16 cellular contexts compared by ENCODE assay signal in the genomic region with DNA sequence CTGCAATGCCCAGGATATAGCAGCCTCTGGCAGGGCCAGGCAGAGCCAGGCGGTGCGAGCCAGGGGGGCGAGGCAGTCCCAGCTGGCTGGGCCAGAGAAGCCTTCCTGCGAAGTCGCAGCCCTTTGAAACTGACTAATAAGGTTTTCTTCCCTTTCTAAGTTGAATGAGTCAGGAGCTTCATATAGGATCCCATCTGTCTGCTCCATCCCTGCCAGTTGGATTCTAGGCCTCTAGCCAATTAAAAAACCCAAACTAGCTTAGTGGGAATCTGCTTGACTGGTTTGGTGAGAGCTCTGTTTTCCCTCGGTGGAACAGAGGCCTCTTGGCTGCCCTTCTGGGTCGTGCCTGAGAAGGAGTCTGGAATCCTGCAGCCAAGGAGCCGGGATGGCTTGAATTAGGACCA.
DNase-seq lines count a peak whose midpoint lies in the region; ATAC-seq and TF ChIP-seq lines count a peak whose summit lies in the region.
"Had no signal": no experiment of that assay in that cellular context is flagged by ENCODE, and none has a peak within 500 bp of the region (broad histone marks: within the 10 kb centered on the region; RNA-seq: fewer than 3 reads in every experiment).

No MANE protein-coding gene starts in this region.

- no peak overlapping the region for H3K4me3 Mint-ChIP-seq in T-cell
- H3K4me3 Mint-ChIP-seq: central memory CD8-positive, alpha-beta T cell; T-helper 2 cell treated with Interferon-gamma antibody and Interleukin-4, amounts not matched to agents 5 μg/mL and 100 μg/mL, for 36 hours had no signal

- in situ Hi-C loops in G401 (cut with HindIII; ENCODE audit: low sequenced_read_pairs): no loop called here

- POLR2A ChIA-PET in T-cell (lab: Charles Lee): no interaction called here

- CTCF ChIA-PET in T-cell (lab: Charles Lee): interaction anchor here in 1 of 2 donors (0.5 kb wide), 1 partner anchor 940 kb away, joined by 3 read pairs; no protein-coding TSS in a partner anchor

- DNase-seq in A172 (ENCODE audit: low spot score) (peak; percentile 31), G401 (ENCODE audit: low spot score) (peak; percentile 97), NCI-H524 treated with DMSO at 0.1 percent for 48 hours (lab: John Stamatoyannopoulos, UW) (peak; percentile 95), epithelial cell of esophagus (ENCODE audit: low read depth) (peak; percentile 52), T-cell (no peak), kidney glomerular epithelial cell (lab: John Stamatoyannopoulos, UW) (no peak), NCI-H2029 (lab: John Stamatoyannopoulos, UW) (no peak)
- DNase-seq: activated naive CD4-positive, alpha-beta T cell treated with Interleukin-2 at 50 U/mL for 16 hours; AML-193; esophagus squamous epithelium; GF-D8; stimulated activated CD8-positive, alpha-beta memory T cell treated with anti-CD3 and anti-CD28 coated beads, Interleukin-4, amount 100 ng/mL, for 48 hours had no signal

- peaks cover 41 to 54% of the 10 kb centered on the region in 2 donors for H3K27me3 Mint-ChIP-seq in T-cell

- no peaks in the 10 kb centered on the region for H3K36me3 Mint-ChIP-seq in T-cell

- ATAC-seq in T-cell (replicated peaks in 1 of 4) (no peak), GM18870 (IDR thresholded peaks at IDR 0.05; ENCODE audit: unreplicated experiment) (no peak)

- no peaks in the 10 kb centered on the region for H3K9me3 Mint-ChIP-seq in T-cell
- H3K9me3 Mint-ChIP-seq: central memory CD8-positive, alpha-beta T cell; T-helper 2 cell treated with Interferon-gamma antibody and Interleukin-4, amounts not matched to agents 5 μg/mL and 100 μg/mL, for 36 hours had no signal

- no peak overlapping the region for H3K27ac Mint-ChIP-seq in T-cell
- H3K27ac Mint-ChIP-seq: T-helper 2 cell treated with Interferon-gamma antibody and Interleukin-4, amounts not matched to agents 5 μg/mL and 100 μg/mL, for 36 hours had no signal

- no peaks in the 10 kb centered on the region for H3K4me1 Mint-ChIP-seq in T-cell
- H3K4me1 Mint-ChIP-seq: central memory CD8-positive, alpha-beta T cell had no signal

- no peak overlapping the region for H3K4me3 ChIP-seq in epithelial cell of esophagus (ENCODE audit: low read length)
- H3K4me3 ChIP-seq: esophagus squamous epithelium, prostate gland had no signal

- TF ChIP-seq CTCF in epithelial cell of esophagus (IDR thresholded peaks at IDR 0.05; ENCODE audit: insufficient read depth, low read depth, low read length, missing control alignments): no peak

Comparison
In these comparisons a context has a peak if more than half of its experiments do, and no peak if none do; other contexts are left out.
1. DNase-seq: peak in A172 (single experiment), G401 (single experiment), NCI-H524 treated with DMSO at 0.1 percent for 48 hours (single experiment) and epithelial cell of esophagus (single experiment); none in T-cell (0 of 34), kidney glomerular epithelial cell (single experiment) and NCI-H2029 (single experiment).